8 cellular contexts compared by ENCODE assay signal in the genomic region with DNA sequence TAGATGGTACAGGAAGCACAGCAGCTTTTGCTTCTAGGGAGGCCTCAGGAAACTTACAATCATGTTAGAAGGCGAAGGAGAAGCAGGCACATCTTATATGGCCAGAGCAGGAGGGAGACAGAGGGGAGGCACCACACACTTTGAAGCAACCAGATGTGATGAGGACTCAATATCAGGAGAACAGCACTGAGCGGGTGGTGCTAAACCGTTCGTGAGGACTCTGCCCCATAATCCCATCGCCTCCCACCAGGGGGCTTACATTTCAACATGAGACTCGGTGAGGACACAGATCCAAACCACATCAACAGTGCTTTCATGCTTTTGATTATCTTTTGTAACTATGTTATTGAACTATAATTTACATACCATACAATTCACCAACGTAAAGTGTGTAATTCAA. TPM values are rescaled to one million over a fixed set of nuclear protein-coding genes. Genes with fewer than 3 reads are reported as not detected.
DNase-seq lines count a peak whose midpoint lies in the region; ATAC-seq and TF ChIP-seq lines count a peak whose summit lies in the region.

No MANE protein-coding gene starts in this region.

- DNase-seq in CD14-positive monocyte (ENCODE audit: low spot score) (no peak), MV-4-11 (lab: John Stamatoyannopoulos, UW) (peak; percentile 10), myocyte (ENCODE audit: low read depth) (peak; percentile 68), NCI-H345 (lab: John Stamatoyannopoulos, UW) (no peak), D341Med (ENCODE audit: low spot score) (no peak)
- peak; percentile 30 for DNase-seq in activated naive CD8-positive, alpha-beta T cell treated with anti-CD3 and anti-CD28 coated beads, Interleukin-2, amount 50 U/mL, for 24 hours

- no peak overlapping the region for H3K27ac Mint-ChIP-seq in CD14-positive monocyte
- H3K27ac Mint-ChIP-seq in activated naive CD8-positive, alpha-beta T cell treated with anti-CD3 and anti-CD28 coated beads, Interleukin-2, amount 50 U/mL, for 24 hours = no peak overlapping the region

- H3K9me3 Mint-ChIP-seq in CD14-positive monocyte = no peaks in the 10 kb centered on the region
- H3K9me3 Mint-ChIP-seq in activated naive CD8-positive, alpha-beta T cell treated with anti-CD3 and anti-CD28 coated beads, Interleukin-2, amount 50 U/mL, for 24 hours = no peaks in the 10 kb centered on the region

- H3K27me3 Mint-ChIP-seq in CD14-positive monocyte (ENCODE audit: low read depth in 3 of 3) = peaks cover 0 to 2% (median 0%) of the 10 kb centered on the region in 3 donors
- no peaks in the 10 kb centered on the region for H3K27me3 Mint-ChIP-seq in activated naive CD8-positive, alpha-beta T cell treated with anti-CD3 and anti-CD28 coated beads, Interleukin-2, amount 50 U/mL, for 24 hours

- intact Hi-C loops in CD14-positive monocyte (cut with micrococcal nuclease) = no loop called here

- peaks cover 6% of the 10 kb centered on the region for H3K4me1 Mint-ChIP-seq in CD14-positive monocyte
- H3K4me1 Mint-ChIP-seq in activated naive CD8-positive, alpha-beta T cell treated with anti-CD3 and anti-CD28 coated beads, Interleukin-2, amount 50 U/mL, for 24 hours = no peaks in the 10 kb centered on the region

- ATAC-seq in activated naive CD8-positive, alpha-beta T cell treated with anti-CD3 and anti-CD28 coated beads, Interleukin-2, amount 50 U/mL, for 24 hours = peak; percentile 49
- ATAC-seq in HG03025 (IDR thresholded peaks at IDR 0.05; ENCODE audit: low FRiP score, unreplicated experiment) = no peak
- ATAC-seq in GM21737 (IDR thresholded peaks at IDR 0.05; ENCODE audit: unreplicated experiment) = no peak

- H3K4me3 Mint-ChIP-seq in CD14-positive monocyte = no peak overlapping the region
- no peak overlapping the region for H3K4me3 Mint-ChIP-seq in activated naive CD8-positive, alpha-beta T cell treated with anti-CD3 and anti-CD28 coated beads, Interleukin-2, amount 50 U/mL, for 24 hours

- peaks cover 60 to 64% of the 10 kb centered on the region in 2 donors for H3K36me3 Mint-ChIP-seq in CD14-positive monocyte
- peaks cover 41% of the 10 kb centered on the region for H3K36me3 Mint-ChIP-seq in activated naive CD8-positive, alpha-beta T cell treated with anti-CD3 and anti-CD28 coated beads, Interleukin-2, amount 50 U/mL, for 24 hours (ENCODE audit: low read depth)

- TF ChIP-seq CTCF in CD14-positive monocyte (IDR thresholded peaks at IDR 0.05) = peak; percentile 27

RNA-seq across cellular contexts. Expression of gene TMEM44, which starts 7.6 kb away (rescaled TPM):
- polyA plus RNA-seq in CD14-positive monocyte = not detected
- total RNA-seq in myocyte = 16.7 and 21.1 TPM in 2 replicates
- polyA plus RNA-seq in myocyte (2012) = 16.7 TPM

RNA-seq across cellular contexts. Expression of gene LSG1, which starts 31.2 kb away (rescaled TPM):
- 1 to 10 TPM; 6.7 to 9.9 TPM for polyA plus RNA-seq in CD14-positive monocyte
- total RNA-seq in myocyte = 32.1 and 32.6 TPM in 2 replicates
- 26.5 TPM for polyA plus RNA-seq in myocyte (2012)

RNA-seq across cellular contexts. Expression of gene FAM43A, which starts 44.9 kb away (rescaled TPM):
- 1 to 10 TPM; 6.6 to 9.8 TPM for polyA plus RNA-seq in CD14-positive monocyte
- 2.2 and 2.9 TPM in 2 replicates for total RNA-seq in myocyte
- polyA plus RNA-seq in myocyte (2012) = 0.43 TPM

Comparison
In these comparisons a context has a peak if more than half of its experiments do, and no peak if none do; other contexts are left out.
1. DNase-seq: peak in MV-4-11 (single experiment), activated naive CD8-positive, alpha-beta T cell treated with anti-CD3 and anti-CD28 coated beads, Interleukin-2, amount 50 U/mL, for 24 hours (single experiment) and myocyte (single experiment); none in CD14-positive monocyte (single experiment), NCI-H345 (single experiment) and D341Med (single experiment).